ENCODE assay signal across 1 cellular context in genomic region chr6:41967312-41968287, GRCh38.
A peak's percentile ranks its signal among the peaks of the same experiment; 100 is the strongest.
TF ChIP-seq lines count a peak whose summit lies in the region.

No MANE protein-coding gene starts in this region.

TF ChIP-seq in K562, 482 proteins besides CTCF, POLR2A, EP300 and RAD21 (continued from another document and continues in another):
- TF ChIP-seq, protein P1, sequence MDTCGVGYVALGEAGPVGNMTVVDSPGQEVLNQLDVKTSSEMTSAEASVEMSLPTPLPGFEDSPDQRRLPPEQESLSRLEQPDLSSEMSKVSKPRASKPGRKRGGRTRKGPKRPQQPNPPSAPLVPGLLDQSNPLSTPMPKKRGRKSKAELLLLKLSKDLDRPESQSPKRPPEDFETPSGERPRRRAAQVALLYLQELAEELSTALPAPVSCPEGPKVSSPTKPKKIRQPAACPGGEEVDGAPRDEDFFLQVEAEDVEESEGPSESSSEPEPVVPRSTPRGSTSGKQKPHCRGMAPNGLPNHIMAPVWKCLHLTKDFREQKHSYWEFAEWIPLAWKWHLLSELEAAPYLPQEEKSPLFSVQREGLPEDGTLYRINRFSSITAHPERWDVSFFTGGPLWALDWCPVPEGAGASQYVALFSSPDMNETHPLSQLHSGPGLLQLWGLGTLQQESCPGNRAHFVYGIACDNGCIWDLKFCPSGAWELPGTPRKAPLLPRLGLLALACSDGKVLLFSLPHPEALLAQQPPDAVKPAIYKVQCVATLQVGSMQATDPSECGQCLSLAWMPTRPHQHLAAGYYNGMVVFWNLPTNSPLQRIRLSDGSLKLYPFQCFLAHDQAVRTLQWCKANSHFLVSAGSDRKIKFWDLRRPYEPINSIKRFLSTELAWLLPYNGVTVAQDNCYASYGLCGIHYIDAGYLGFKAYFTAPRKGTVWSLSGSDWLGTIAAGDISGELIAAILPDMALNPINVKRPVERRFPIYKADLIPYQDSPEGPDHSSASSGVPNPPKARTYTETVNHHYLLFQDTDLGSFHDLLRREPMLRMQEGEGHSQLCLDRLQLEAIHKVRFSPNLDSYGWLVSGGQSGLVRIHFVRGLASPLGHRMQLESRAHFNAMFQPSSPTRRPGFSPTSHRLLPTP (IDR thresholded peaks at IDR 0.05; ENCODE audit: borderline replicate concordance, extremely low read depth, insufficient read length) = no peak
- no peak for TF ChIP-seq MITF (IDR thresholded peaks at IDR 0.05)
- peak; percentile 40; the same call in 1 of the 2 replicates for TF ChIP-seq XRCC5 (IDR thresholded peaks at IDR 0.05; ENCODE audit: low read depth, low read length)
- TF ChIP-seq PHB2 (IDR thresholded peaks at IDR 0.05; ENCODE audit: low read depth) = no peak
- peak in 1 of 2 experiments; percentile 34; a peak in 2 of 4 replicates for TF ChIP-seq RCOR1 (IDR thresholded peaks at IDR 0.05; ENCODE audit: borderline replicate concordance in 1 of 2, low read depth in 2 of 2, low read length in 2 of 2)
- TF ChIP-seq SIX5 (IDR thresholded peaks at IDR 0.05; ENCODE audit: borderline replicate concordance in 1 of 2, insufficient read depth in 1 of 2, low read depth in 1 of 2, low read length in 2 of 2) = no peak
- TF ChIP-seq ELF1 (tag; IDR thresholded peaks at IDR 0.05) = peak; percentile 96
- peak; percentile 68; the same call in 1 of the 2 replicates for TF ChIP-seq CUX1 (CRISPR knock-in tag; IDR thresholded peaks at IDR 0.05)
- TF ChIP-seq, protein P2, sequence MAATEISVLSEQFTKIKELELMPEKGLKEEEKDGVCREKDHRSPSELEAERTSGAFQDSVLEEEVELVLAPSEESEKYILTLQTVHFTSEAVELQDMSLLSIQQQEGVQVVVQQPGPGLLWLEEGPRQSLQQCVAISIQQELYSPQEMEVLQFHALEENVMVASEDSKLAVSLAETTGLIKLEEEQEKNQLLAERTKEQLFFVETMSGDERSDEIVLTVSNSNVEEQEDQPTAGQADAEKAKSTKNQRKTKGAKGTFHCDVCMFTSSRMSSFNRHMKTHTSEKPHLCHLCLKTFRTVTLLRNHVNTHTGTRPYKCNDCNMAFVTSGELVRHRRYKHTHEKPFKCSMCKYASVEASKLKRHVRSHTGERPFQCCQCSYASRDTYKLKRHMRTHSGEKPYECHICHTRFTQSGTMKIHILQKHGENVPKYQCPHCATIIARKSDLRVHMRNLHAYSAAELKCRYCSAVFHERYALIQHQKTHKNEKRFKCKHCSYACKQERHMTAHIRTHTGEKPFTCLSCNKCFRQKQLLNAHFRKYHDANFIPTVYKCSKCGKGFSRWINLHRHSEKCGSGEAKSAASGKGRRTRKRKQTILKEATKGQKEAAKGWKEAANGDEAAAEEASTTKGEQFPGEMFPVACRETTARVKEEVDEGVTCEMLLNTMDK (IDR thresholded peaks at IDR 0.05; ENCODE audit: borderline replicate concordance, insufficient read depth, low read depth, low read length, poor library complexity, severe bottlenecking) = no peak
- TF ChIP-seq HNRNPH1 (optimal IDR thresholded peaks at IDR 0.05; ENCODE audit: low read depth, low read length) = no peak
- TF ChIP-seq, protein P3, sequence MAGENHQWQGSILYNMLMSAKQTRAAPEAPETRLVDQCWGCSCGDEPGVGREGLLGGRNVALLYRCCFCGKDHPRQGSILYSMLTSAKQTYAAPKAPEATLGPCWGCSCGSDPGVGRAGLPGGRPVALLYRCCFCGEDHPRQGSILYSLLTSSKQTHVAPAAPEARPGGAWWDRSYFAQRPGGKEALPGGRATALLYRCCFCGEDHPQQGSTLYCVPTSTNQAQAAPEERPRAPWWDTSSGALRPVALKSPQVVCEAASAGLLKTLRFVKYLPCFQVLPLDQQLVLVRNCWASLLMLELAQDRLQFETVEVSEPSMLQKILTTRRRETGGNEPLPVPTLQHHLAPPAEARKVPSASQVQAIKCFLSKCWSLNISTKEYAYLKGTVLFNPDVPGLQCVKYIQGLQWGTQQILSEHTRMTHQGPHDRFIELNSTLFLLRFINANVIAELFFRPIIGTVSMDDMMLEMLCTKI (IDR thresholded peaks at IDR 0.05; ENCODE audit: partially characterized antibody) = no peak
- TF ChIP-seq CREB1 (IDR thresholded peaks at IDR 0.05) = no peak
- no peak; the same call in 1 of the 2 replicates for TF ChIP-seq CREB1 (CRISPR knock-in tag; IDR thresholded peaks at IDR 0.05)
- no peak for TF ChIP-seq TCF7 (IDR thresholded peaks at IDR 0.05; ENCODE audit: borderline replicate concordance)
- no peak for TF ChIP-seq ZNF23 (CRISPR knock-in tag; IDR thresholded peaks at IDR 0.05)
- TF ChIP-seq HEY1 (CRISPR knock-in tag; IDR thresholded peaks at IDR 0.05; ENCODE audit: borderline replicate concordance) = no peak
- no peak for TF ChIP-seq ZFP91 (CRISPR knock-in tag; IDR thresholded peaks at IDR 0.05)
- TF ChIP-seq FOXK1 (CRISPR knock-in tag; IDR thresholded peaks at IDR 0.05; ENCODE audit: borderline replicate concordance) = no peak
- TF ChIP-seq HNRNPL (IDR thresholded peaks at IDR 0.05; ENCODE audit: low read depth, low read length) = no peak
- no peak for TF ChIP-seq ZNF77 (CRISPR knock-in tag; IDR thresholded peaks at IDR 0.05)
- TF ChIP-seq ZC3H4 (CRISPR knock-in tag; IDR thresholded peaks at IDR 0.05; ENCODE audit: borderline replicate concordance) = no peak
- TF ChIP-seq NFIX (CRISPR knock-in tag; IDR thresholded peaks at IDR 0.05; ENCODE audit: low read depth) = no peak
- no peak for TF ChIP-seq CEBPG (CRISPR knock-in tag; IDR thresholded peaks at IDR 0.05)
- TF ChIP-seq CEBPG (tag; conservative IDR thresholded peaks at IDR 0.05 in 1 of 2, IDR thresholded peaks at IDR 0.05 in 1 of 2) = peak; percentile 48 to 74; a peak in 3 of 4 replicates
- peak; percentile 34; the same call in 1 of the 2 replicates for TF ChIP-seq DNMT1 (IDR thresholded peaks at IDR 0.05)
- peak; percentile 89 for TF ChIP-seq ELF2 (CRISPR knock-in tag; IDR thresholded peaks at IDR 0.05)
- no peak for TF ChIP-seq SMAD1 (IDR thresholded peaks at IDR 0.05; ENCODE audit: low read depth, low read length, partially characterized antibody)
- peak; percentile 42; the same call in 1 of the 2 replicates for TF ChIP-seq ZBTB2 (IDR thresholded peaks at IDR 0.05)
- TF ChIP-seq NFRKB (IDR thresholded peaks at IDR 0.05; ENCODE audit: low read depth) = peak; percentile 65; the same call in 1 of the 2 replicates
- TF ChIP-seq HMGXB4 (CRISPR knock-in tag; IDR thresholded peaks at IDR 0.05) = no peak
- TF ChIP-seq ATF7 (IDR thresholded peaks at IDR 0.05) = no peak; the same call in 1 of the 2 replicates
- TF ChIP-seq GABPA (tag; conservative IDR thresholded peaks at IDR 0.05; ENCODE audit: low read depth) = peak; percentile 65
- TF ChIP-seq ZNF3 (CRISPR knock-in tag; IDR thresholded peaks at IDR 0.05) = no peak
- TF ChIP-seq IRF9 (tag; IDR thresholded peaks at IDR 0.05) = no peak
